Comparison of ENCODE assay signal across 8 cellular contexts in the genomic region with DNA sequence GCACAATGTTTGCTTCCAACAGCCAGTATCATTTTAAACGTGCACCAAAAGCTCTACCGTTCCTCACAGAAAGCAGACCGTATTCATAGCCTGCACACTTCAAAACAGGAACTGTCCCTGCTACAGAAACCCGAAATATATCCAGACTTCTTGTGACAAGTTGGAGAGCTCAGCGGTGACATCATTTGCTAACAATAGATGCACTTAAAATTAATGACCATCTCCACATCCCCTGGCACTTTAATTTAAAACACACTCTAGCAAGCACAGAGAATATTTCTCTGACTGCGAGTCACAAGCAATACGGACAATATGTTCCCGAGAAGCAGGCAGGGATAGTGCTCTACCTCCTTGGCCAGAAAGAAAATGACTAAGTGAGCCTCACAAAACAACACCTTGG. TPM values are rescaled to one million over a fixed set of nuclear protein-coding genes. Genes with fewer than 3 reads are reported as not detected.
DNase-seq lines count a peak whose midpoint lies in the region; ATAC-seq and TF ChIP-seq lines count a peak whose summit lies in the region.

No MANE protein-coding gene starts in this region.

- peak overlapping the region in 2 of 8 donors; percentile 13 to 37 for H3K4me3 Mint-ChIP-seq in CD4-positive, alpha-beta memory T cell

- peaks cover 0 to 13% (median 7%) of the 10 kb centered on the region in 4 donors for H3K4me1 Mint-ChIP-seq in CD4-positive, alpha-beta memory T cell

- intact Hi-C loops in left ventricle myocardium superior (cut with micrococcal nuclease) = no loop called here
- intact Hi-C loops in CD4-positive, alpha-beta memory T cell (cut with micrococcal nuclease) = no loop called here

- ATAC-seq in left ventricle myocardium superior = peak; percentile 95

- H3K27ac Mint-ChIP-seq in CD4-positive, alpha-beta memory T cell = peak overlapping the region in 1 of 7 donors; percentile 44

- H3K4me3 ChIP-seq in BJ (ENCODE audit: low read depth, low read length) = no peak overlapping the region
- no peak overlapping the region for H3K4me3 ChIP-seq in CD4-positive, alpha-beta memory T cell (ENCODE audit: low read length in 2 of 2)

- H3K36me3 ChIP-seq in BJ (ENCODE audit: control insufficient read depth, insufficient read depth, low read length) = no peaks in the 10 kb centered on the region
- H3K36me3 ChIP-seq in CD4-positive, alpha-beta memory T cell (ENCODE audit: insufficient read depth, low read length) = no peaks in the 10 kb centered on the region

- peaks cover 0 to 2% (median 0%) of the 10 kb centered on the region in 8 donors for H3K9me3 Mint-ChIP-seq in CD4-positive, alpha-beta memory T cell

- CTCF ChIA-PET in BJ (lab: Yijun Ruan, JAX) (no interaction called here), HEK293T (lab: Yijun Ruan, JAX) (interaction anchor here (0.6 kb wide), 1 partner anchor 827 kb away, joined by 3 read pairs; no protein-coding TSS in a partner anchor)
- CTCF ChIA-PET in CD4-positive, alpha-beta memory T cell (lab: Charles Lee; ENCODE audit: partially characterized antibody) = no interaction called here

- POLR2A ChIA-PET in BJ (lab: Charles Lee) (no interaction called here), HEK293T (lab: Yijun Ruan, JAX) (interaction anchor here (1.2 kb wide), 1 partner anchor 116 kb away, joined by 5 read pairs; the partner anchor contains the start of gene DDX3X)
- POLR2A ChIA-PET in CD4-positive, alpha-beta memory T cell (lab: Charles Lee; ENCODE audit: partially characterized antibody) = no interaction called here

- H3K27me3 ChIP-seq in BJ (ENCODE audit: control insufficient read depth, insufficient read depth, low read length) = no peaks in the 10 kb centered on the region
- no peaks in the 10 kb centered on the region for H3K27me3 ChIP-seq in CD4-positive, alpha-beta memory T cell (ENCODE audit: insufficient read depth, low read length)

- peak; percentile 46 for DNase-seq in BJ (ENCODE audit: low read depth)
- DNase-seq in HEK293T (ENCODE audit: extremely low spot score) = peak; percentile 40
- DNase-seq in SKM-1 (lab: John Stamatoyannopoulos, UW; ENCODE audit: unreplicated experiment) = peak; percentile 65
- no peak for DNase-seq in left ventricle myocardium superior
- no peak for DNase-seq in NCI-H446 treated with DMSO at 0.1 percent for 48 hours (lab: John Stamatoyannopoulos, UW)
- DNase-seq in iPS-NIHi7 (ENCODE audit: extremely low spot score) = no peak
- no peak for DNase-seq in CD4-positive, alpha-beta memory T cell
- no peak for DNase-seq in NCI-H1694 (lab: John Stamatoyannopoulos, UW)

- H3K27ac ChIP-seq in CD4-positive, alpha-beta memory T cell (ENCODE audit: low read depth, low read length) = no peak overlapping the region

- H3K4me1 ChIP-seq in CD4-positive, alpha-beta memory T cell (ENCODE audit: insufficient read depth, low read length) = no peaks in the 10 kb centered on the region

- TF ChIP-seq CTCF in BJ (IDR thresholded peaks at IDR 0.05; ENCODE audit: insufficient read depth, low read depth, low read length) = no peak

- no peaks in the 10 kb centered on the region for H3K9me3 ChIP-seq in CD4-positive, alpha-beta memory T cell (ENCODE audit: control insufficient read depth in 1 of 2, low read length in 2 of 2)

- H3K27me3 Mint-ChIP-seq in CD4-positive, alpha-beta memory T cell = no peaks in the 10 kb centered on the region

- H3K36me3 Mint-ChIP-seq in CD4-positive, alpha-beta memory T cell = no peaks in the 10 kb centered on the region

TF ChIP-seq in HEK293T, 16 proteins besides CTCF, POLR2A, EP300 and RAD21:
- TF ChIP-seq, protein P1, sequence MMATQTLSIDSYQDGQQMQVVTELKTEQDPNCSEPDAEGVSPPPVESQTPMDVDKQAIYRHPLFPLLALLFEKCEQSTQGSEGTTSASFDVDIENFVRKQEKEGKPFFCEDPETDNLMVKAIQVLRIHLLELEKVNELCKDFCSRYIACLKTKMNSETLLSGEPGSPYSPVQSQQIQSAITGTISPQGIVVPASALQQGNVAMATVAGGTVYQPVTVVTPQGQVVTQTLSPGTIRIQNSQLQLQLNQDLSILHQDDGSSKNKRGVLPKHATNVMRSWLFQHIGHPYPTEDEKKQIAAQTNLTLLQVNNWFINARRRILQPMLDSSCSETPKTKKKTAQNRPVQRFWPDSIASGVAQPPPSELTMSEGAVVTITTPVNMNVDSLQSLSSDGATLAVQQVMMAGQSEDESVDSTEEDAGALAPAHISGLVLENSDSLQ (IDR thresholded peaks at IDR 0.05) = peak; percentile 63; the same call in 1 of the 2 replicates
- TF ChIP-seq L3MBTL2 (conservative IDR thresholded peaks at IDR 0.05) (0 out of 2 replicates have a peak, but pooled peaks have one; percentile 0), SP1 (IDR thresholded peaks at IDR 0.05) (no peak), ARNT (IDR thresholded peaks at IDR 0.05) (no peak), NFRKB (IDR thresholded peaks at IDR 0.05) (no peak)

RNA-seq across cellular contexts. Expression of gene NYX, which starts 2.5 kb away (rescaled TPM):
- not detected in 2 replicates for polyA plus RNA-seq in BJ (2011; rRNA removed)
- polyA minus RNA-seq in BJ (2011; rRNA and poly(A)+ RNA removed) = not detected in 2 replicates
- total RNA-seq in left ventricle myocardium superior = not detected
- total RNA-seq in CD4-positive, alpha-beta memory T cell = not detected
- polyA plus RNA-seq in CD4-positive, alpha-beta memory T cell = not detected

Comparison
In these comparisons a context has a peak if more than half of its experiments do, and no peak if none do; other contexts are left out.
1. DNase-seq: peak in BJ (single experiment), HEK293T (single experiment) and SKM-1 (single experiment); none in left ventricle myocardium superior (single experiment), NCI-H446 treated with DMSO at 0.1 percent for 48 hours (single experiment), iPS-NIHi7 (single experiment), CD4-positive, alpha-beta memory T cell (0 of 5) and NCI-H1694 (single experiment).